Comparison of ENCODE assay signal across 1 cellular context in the genomic region with DNA sequence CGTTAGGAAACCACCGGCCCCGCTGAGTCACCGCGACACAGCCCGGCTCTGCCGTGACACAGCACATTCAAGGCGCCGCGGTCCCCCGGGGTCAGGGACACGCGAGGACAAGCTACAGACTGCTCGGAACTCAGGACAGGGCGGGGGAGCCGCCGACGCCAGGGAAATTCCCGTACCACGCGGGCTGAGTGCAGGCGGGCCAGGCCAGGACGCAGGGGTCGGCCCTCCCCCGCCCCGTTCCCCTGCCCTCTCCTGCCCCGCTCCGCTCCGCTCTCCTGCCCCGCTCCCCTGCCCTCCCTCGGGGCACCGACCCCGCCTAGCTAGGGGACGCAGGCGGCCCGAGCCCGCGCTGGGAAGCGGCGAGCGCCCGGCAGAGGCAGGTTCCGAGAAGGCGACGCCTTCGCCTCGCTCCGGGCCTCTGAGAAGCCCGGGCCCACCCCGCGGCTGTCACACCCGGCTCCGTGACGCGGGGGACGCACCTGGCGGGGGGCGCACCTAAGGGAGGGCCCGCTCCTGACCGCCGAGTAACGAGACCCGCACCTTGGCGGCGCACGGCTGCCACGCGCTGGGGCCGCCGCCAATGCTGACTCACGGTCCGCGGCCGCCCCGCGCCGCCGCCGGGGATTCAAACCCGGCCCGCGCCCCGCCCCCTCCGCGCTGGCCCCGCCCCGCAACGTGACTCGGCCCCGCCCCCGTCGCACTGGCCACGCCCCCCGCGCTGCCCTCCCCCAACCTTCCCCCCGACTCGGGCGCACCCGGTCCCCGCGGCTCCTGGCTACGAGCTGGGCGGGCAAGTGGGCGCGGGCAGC.
TF ChIP-seq lines count a peak whose summit lies in the region.

No MANE protein-coding gene starts in this region.

TF ChIP-seq in K562, 482 proteins besides CTCF, POLR2A, EP300 and RAD21 (continued from another document and continues in another):
- TF ChIP-seq, protein P1, sequence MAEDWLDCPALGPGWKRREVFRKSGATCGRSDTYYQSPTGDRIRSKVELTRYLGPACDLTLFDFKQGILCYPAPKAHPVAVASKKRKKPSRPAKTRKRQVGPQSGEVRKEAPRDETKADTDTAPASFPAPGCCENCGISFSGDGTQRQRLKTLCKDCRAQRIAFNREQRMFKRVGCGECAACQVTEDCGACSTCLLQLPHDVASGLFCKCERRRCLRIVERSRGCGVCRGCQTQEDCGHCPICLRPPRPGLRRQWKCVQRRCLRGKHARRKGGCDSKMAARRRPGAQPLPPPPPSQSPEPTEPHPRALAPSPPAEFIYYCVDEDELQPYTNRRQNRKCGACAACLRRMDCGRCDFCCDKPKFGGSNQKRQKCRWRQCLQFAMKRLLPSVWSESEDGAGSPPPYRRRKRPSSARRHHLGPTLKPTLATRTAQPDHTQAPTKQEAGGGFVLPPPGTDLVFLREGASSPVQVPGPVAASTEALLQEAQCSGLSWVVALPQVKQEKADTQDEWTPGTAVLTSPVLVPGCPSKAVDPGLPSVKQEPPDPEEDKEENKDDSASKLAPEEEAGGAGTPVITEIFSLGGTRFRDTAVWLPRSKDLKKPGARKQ (CRISPR knock-in tag; IDR thresholded peaks at IDR 0.05), result no peak
- 0 out of 2 replicates have a peak, but pooled peaks have one; percentile 19 for TF ChIP-seq REST (CRISPR knock-in tag; IDR thresholded peaks at IDR 0.05; ENCODE audit: low read depth)
- no peak for TF ChIP-seq HDAC8 (tag; IDR thresholded peaks at IDR 0.05)
- TF ChIP-seq ETV5 (CRISPR knock-in tag; IDR thresholded peaks at IDR 0.05; ENCODE audit: low read depth), result no peak
- TF ChIP-seq ZBTB43 (CRISPR knock-in tag; IDR thresholded peaks at IDR 0.05), result no peak
- TF ChIP-seq ZNF212 (CRISPR knock-in tag; IDR thresholded peaks at IDR 0.05), result no peak
- no peak for TF ChIP-seq POU5F1 (IDR thresholded peaks at IDR 0.05; ENCODE audit: borderline replicate concordance, low read depth, low read length, partially characterized antibody)
- peak; percentile 80; the same call in 1 of the 2 replicates for TF ChIP-seq PHB (CRISPR knock-in tag; IDR thresholded peaks at IDR 0.05)
- no peak for TF ChIP-seq SRSF1 (IDR thresholded peaks at IDR 0.05; ENCODE audit: low read depth, low read length)
- TF ChIP-seq, protein P2, sequence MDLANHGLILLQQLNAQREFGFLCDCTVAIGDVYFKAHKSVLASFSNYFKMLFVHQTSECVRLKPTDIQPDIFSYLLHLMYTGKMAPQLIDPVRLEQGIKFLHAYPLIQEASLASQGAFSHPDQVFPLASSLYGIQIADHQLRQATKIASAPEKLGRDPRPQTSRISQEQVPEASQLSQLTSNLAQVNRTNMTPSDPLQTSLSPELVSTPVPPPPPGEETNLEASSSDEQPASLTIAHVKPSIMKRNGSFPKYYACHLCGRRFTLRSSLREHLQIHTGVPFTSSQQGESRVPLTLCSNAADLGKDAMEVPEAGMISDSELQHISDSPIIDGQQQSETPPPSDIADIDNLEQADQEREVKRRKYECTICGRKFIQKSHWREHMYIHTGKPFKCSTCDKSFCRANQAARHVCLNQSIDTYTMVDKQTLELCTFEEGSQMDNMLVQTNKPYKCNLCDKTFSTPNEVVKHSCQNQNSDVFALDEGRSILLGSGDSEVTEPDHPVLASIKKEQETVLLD (IDR thresholded peaks at IDR 0.05), result peak; percentile 91
- TF ChIP-seq MTF1 (CRISPR knock-in tag; IDR thresholded peaks at IDR 0.05; ENCODE audit: borderline replicate concordance), result no peak
- TF ChIP-seq, protein P3, sequence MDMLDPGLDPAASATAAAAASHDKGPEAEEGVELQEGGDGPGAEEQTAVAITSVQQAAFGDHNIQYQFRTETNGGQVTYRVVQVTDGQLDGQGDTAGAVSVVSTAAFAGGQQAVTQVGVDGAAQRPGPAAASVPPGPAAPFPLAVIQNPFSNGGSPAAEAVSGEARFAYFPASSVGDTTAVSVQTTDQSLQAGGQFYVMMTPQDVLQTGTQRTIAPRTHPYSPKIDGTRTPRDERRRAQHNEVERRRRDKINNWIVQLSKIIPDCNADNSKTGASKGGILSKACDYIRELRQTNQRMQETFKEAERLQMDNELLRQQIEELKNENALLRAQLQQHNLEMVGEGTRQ (CRISPR knock-in tag; IDR thresholded peaks at IDR 0.05), result no peak
- TF ChIP-seq AFF4 (CRISPR knock-in tag; IDR thresholded peaks at IDR 0.05), result peak; percentile 91
- TF ChIP-seq, protein P4, sequence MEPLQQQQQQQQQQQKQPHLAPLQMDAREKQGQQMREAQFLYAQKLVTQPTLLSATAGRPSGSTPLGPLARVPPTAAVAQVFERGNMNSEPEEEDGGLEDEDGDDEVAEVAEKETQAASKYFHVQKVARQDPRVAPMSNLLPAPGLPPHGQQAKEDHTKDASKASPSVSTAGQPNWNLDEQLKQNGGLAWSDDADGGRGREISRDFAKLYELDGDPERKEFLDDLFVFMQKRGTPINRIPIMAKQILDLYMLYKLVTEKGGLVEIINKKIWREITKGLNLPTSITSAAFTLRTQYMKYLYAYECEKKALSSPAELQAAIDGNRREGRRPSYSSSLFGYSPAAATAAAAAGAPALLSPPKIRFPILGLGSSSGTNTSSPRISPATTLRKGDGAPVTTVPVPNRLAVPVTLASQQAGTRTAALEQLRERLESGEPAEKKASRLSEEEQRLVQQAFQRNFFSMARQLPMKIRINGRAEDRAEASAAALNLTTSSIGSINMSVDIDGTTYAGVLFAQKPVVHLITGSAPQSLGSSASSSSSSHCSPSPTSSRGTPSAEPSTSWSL (CRISPR knock-in tag; IDR thresholded peaks at IDR 0.05; ENCODE audit: borderline replicate concordance), result no peak
- no peak for TF ChIP-seq MEF2A (IDR thresholded peaks at IDR 0.05; ENCODE audit: control insufficient read depth, low read depth, low read length)
- TF ChIP-seq SREBF1 (IDR thresholded peaks at IDR 0.05; ENCODE audit: borderline replicate concordance, low read depth, low read length), result no peak
- no peak; the same call in 1 of the 2 replicates for TF ChIP-seq MED1 (CRISPR knock-in tag; IDR thresholded peaks at IDR 0.05; ENCODE audit: borderline replicate concordance)
- no peak for TF ChIP-seq ZNF165 (CRISPR knock-in tag; IDR thresholded peaks at IDR 0.05; ENCODE audit: borderline replicate concordance)
- TF ChIP-seq, protein P5, sequence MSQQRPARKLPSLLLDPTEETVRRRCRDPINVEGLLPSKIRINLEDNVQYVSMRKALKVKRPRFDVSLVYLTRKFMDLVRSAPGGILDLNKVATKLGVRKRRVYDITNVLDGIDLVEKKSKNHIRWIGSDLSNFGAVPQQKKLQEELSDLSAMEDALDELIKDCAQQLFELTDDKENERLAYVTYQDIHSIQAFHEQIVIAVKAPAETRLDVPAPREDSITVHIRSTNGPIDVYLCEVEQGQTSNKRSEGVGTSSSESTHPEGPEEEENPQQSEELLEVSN (IDR thresholded peaks at IDR 0.05; ENCODE audit: borderline replicate concordance in 1 of 2, extremely low read depth in 1 of 2, insufficient read depth in 1 of 2, insufficient read length in 1 of 2, low read depth in 1 of 2, low read length in 1 of 2, poor library complexity in 1 of 2, severe bottlenecking in 1 of 2), result peak; percentile 51 to 91
- TF ChIP-seq TBP (optimal IDR thresholded peaks at IDR 0.05; ENCODE audit: low read depth, low read length), result peak; percentile 82
- TF ChIP-seq SIN3B (IDR thresholded peaks at IDR 0.05; ENCODE audit: low read depth), result 0 out of 2 replicates have a peak, but pooled peaks have one; percentile 22
- TF ChIP-seq ZNF274 (IDR thresholded peaks at IDR 0.05; ENCODE audit: borderline replicate concordance, low read depth, low read length), result no peak
- TF ChIP-seq SMAD3 (CRISPR knock-in tag; conservative IDR thresholded peaks at IDR 0.05), result no peak
- peak; percentile 66; the same call in 1 of the 2 replicates for TF ChIP-seq FOXK1 (CRISPR knock-in tag; IDR thresholded peaks at IDR 0.05; ENCODE audit: borderline replicate concordance)
- no peak for TF ChIP-seq STAT5A (IDR thresholded peaks at IDR 0.05; ENCODE audit: borderline replicate concordance, low read length)
- TF ChIP-seq, protein P6, sequence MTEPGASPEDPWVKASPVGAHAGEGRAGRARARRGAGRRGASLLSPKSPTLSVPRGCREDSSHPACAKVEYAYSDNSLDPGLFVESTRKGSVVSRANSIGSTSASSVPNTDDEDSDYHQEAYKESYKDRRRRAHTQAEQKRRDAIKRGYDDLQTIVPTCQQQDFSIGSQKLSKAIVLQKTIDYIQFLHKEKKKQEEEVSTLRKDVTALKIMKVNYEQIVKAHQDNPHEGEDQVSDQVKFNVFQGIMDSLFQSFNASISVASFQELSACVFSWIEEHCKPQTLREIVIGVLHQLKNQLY (CRISPR knock-in tag; conservative IDR thresholded peaks at IDR 0.05), result no peak
- no peak for TF ChIP-seq HMG20B (CRISPR knock-in tag; IDR thresholded peaks at IDR 0.05)
- TF ChIP-seq DEAF1 (CRISPR knock-in tag; IDR thresholded peaks at IDR 0.05), result no peak
- peak; percentile 25; the same call in 1 of the 2 replicates for TF ChIP-seq RB1 (IDR thresholded peaks at IDR 0.05; ENCODE audit: low read depth)
- no peak for TF ChIP-seq ZNF41 (CRISPR knock-in tag; conservative IDR thresholded peaks at IDR 0.05)
- no peak for TF ChIP-seq BDP1 (IDR thresholded peaks at IDR 0.05; ENCODE audit: insufficient read depth, insufficient read length)
- no peak; the same call in 1 of the 2 replicates for TF ChIP-seq ZC3H4 (CRISPR knock-in tag; IDR thresholded peaks at IDR 0.05; ENCODE audit: borderline replicate concordance)
- TF ChIP-seq KLF6 (CRISPR knock-in tag; IDR thresholded peaks at IDR 0.05; ENCODE audit: borderline replicate concordance), result no peak
